ENCODE assay signal across 16 cellular contexts in genomic region chr12:120662879-120663278, GRCh38. TPM values are rescaled to one million over a fixed set of nuclear protein-coding genes. Genes with fewer than 3 reads are reported as not detected.
A peak's percentile ranks its signal among the peaks of the same experiment; 100 is the strongest.
DNase-seq lines count a peak whose midpoint lies in the region; ATAC-seq, FAIRE-seq and TF ChIP-seq lines count a peak whose summit lies in the region.
"Had no signal": no experiment of that assay in that cellular context is flagged by ENCODE, and none has a peak within 500 bp of the region (broad histone marks: within the 10 kb centered on the region; RNA-seq: fewer than 3 reads in every experiment).

No MANE protein-coding gene starts in this region.

- peak; percentile 75 for ATAC-seq in HG03103 (IDR thresholded peaks at IDR 0.05; ENCODE audit: low read depth, unreplicated experiment)
- ATAC-seq: activated CD4-positive, alpha-beta T cell treated with anti-CD3 and anti-CD28 coated beads for 36 hours; heart right ventricle had no signal

- no peak for TF ChIP-seq CTCF in GM20000 (IDR thresholded peaks at IDR 0.05; ENCODE audit: extremely low read depth, missing control alignments)

- DNase-seq in GM12892 (ENCODE audit: insufficient read length): no peak
- peak; percentile 82 for DNase-seq in GM20000 (ENCODE audit: low spot score)
- peak; percentile 57 for DNase-seq in SKM-1 treated with dmso at 0.1 percent for 144 hours (lab: John Stamatoyannopoulos, UW; ENCODE audit: unreplicated experiment)
- DNase-seq in SHP77 treated with DMSO at 0.1 percent for 48 hours (lab: John Stamatoyannopoulos, UW): no peak
- DNase-seq in erythroblast (lab: John Stamatoyannopoulos, UW): no peak
- no peak for DNase-seq in 8988T
- no peak for DNase-seq in mucosa of gallbladder (ENCODE audit: low spot score)
- DNase-seq: activated CD4-positive, alpha-beta T cell treated with anti-CD3 and anti-CD28 coated beads for 36 hours; activated effector memory CD4-positive, alpha-beta T cell treated with anti-CD3 and anti-CD28 coated beads, Interleukin-2, amount 50 U/mL, for 16 hours; brain microvascular endothelial cell; heart right ventricle; NCI-H446 treated with DMSO at 0.1 percent for 48 hours had no signal

- FAIRE-seq in GM12892 (lab: Jason Lieb, UNC): peak; percentile 82

- no peak for TF ChIP-seq POLR2A in GM12892 (IDR thresholded peaks at IDR 0.05; ENCODE audit: low read depth, low read length)
- TF ChIP-seq POLR2A in erythroblast (IDR thresholded peaks at IDR 0.05; ENCODE audit: low read length): no peak

RNA-seq across cellular contexts. Expression of gene CABP1, which starts 22.5 kb away (rescaled TPM):
- polyA plus RNA-seq in GM12892 (2012; ENCODE audit: missing spikeins): 3.1 TPM
- 2.3 TPM for total RNA-seq in mucosa of gallbladder
- total RNA-seq: G401, SJSA1 had no signal
- polyA plus RNA-seq: BJ had no signal

RNA-seq across cellular contexts. Expression of gene MLEC, which starts 24.1 kb away (rescaled TPM):
- polyA plus RNA-seq in GM12892 (2012; ENCODE audit: missing spikeins): 48.5 TPM
- total RNA-seq in mucosa of gallbladder: 335 TPM

RNA-seq across cellular contexts. Expression of gene UNC119B, which starts 47.4 kb away (rescaled TPM):
- polyA plus RNA-seq in GM12892 (2012; ENCODE audit: missing spikeins): 15.2 TPM
- total RNA-seq in mucosa of gallbladder: 51.7 TPM

Comparison
In these comparisons a context has a peak if more than half of its experiments do, and no peak if none do; other contexts are left out.
1. DNase-seq: peak in GM20000 (single experiment) and SKM-1 treated with dmso at 0.1 percent for 144 hours (single experiment); none in GM12892 (single experiment), SHP77 treated with DMSO at 0.1 percent for 48 hours (single experiment), erythroblast (0 of 2), 8988T (single experiment) and mucosa of gallbladder (single experiment).